16 cellular contexts compared by ENCODE assay signal in the genomic region with DNA sequence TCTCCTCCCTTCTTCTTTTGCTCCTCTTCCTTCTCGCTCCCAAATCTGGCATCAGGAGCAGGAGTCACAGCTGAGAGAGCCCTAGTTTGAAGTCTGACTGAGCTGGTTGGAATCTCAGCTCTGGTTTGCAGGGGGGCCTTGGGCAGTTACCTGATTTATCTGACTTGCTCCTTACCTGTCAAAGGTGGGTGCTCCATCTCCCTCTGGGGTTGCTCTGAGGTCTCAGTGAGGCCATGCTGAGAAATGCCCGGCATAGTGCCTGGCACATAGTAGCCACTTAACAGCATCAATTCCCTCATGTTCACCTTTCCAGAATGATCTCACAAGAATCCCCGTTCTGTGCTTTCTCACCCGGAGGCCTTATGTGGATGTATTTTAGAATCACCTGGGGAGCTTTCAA.
A peak's percentile ranks its signal among the peaks of the same experiment; 100 is the strongest.
DNase-seq lines count a peak whose midpoint lies in the region; ATAC-seq and TF ChIP-seq lines count a peak whose summit lies in the region.
"Had no signal": no experiment of that assay in that cellular context is flagged by ENCODE, and none has a peak within 500 bp of the region (broad histone marks: within the 10 kb centered on the region; RNA-seq: fewer than 3 reads in every experiment).

No MANE protein-coding gene starts in this region.

- DNase-seq in ascending aorta (ENCODE audit: low spot score in 2 of 2) (no peak), endothelial cell (ENCODE audit: low spot score) (no peak), osteocyte (ENCODE audit: extremely low spot score, unreplicated experiment) (peak; percentile 40), thyroid gland (peak in 1 of 2 donors; percentile 15), MCF 10A (ENCODE audit: unreplicated experiment) (no peak)
- DNase-seq: Caco-2; CD4-positive, CD25-positive, alpha-beta regulatory T cell; CD8-positive, alpha-beta T cell; DMS153; DND-41; GM23248; H7; HCEC 1CT had no signal

- H3K27ac Mint-ChIP-seq in endothelial cell (ENCODE audit: unreplicated experiment) (peak overlapping the region; percentile 64), osteocyte (ENCODE audit: unreplicated experiment) (no peak overlapping the region), MCF 10A (ENCODE audit: low read depth, unreplicated experiment) (no peak overlapping the region)
- H3K27ac Mint-ChIP-seq: CD4-positive, CD25-positive, alpha-beta regulatory T cell; CD8-positive, alpha-beta T cell had no signal

- H3K9me3 Mint-ChIP-seq in endothelial cell (ENCODE audit: unreplicated experiment) (no peaks in the 10 kb centered on the region), osteocyte (ENCODE audit: unreplicated experiment) (no peaks in the 10 kb centered on the region), MCF 10A (ENCODE audit: unreplicated experiment) (no peaks in the 10 kb centered on the region)
- H3K9me3 Mint-ChIP-seq: CD8-positive, alpha-beta T cell had no signal

- TF ChIP-seq POLR2A in thyroid gland (IDR thresholded peaks at IDR 0.05) = no peak

- H3K4me1 ChIP-seq in ascending aorta = peaks cover 0 to 13% of the 10 kb centered on the region in 2 donors
- H3K4me1 ChIP-seq in thyroid gland = peaks cover 12 to 30% of the 10 kb centered on the region in 2 donors

- 88 to 93% methylated on average over 4 of the region's 4 CpGs for WGBS in thyroid gland, 2 donors

- no peak for ATAC-seq in GM19324 (IDR thresholded peaks at IDR 0.05; ENCODE audit: low FRiP score, unreplicated experiment)
- ATAC-seq: CD8-positive, alpha-beta T cell had no signal

- H3K4me1 Mint-ChIP-seq in endothelial cell (ENCODE audit: unreplicated experiment) (peaks cover 75% of the 10 kb centered on the region), osteocyte (ENCODE audit: unreplicated experiment) (no peaks in the 10 kb centered on the region), MCF 10A (ENCODE audit: insufficient read depth, unreplicated experiment) (no peaks in the 10 kb centered on the region)
- H3K4me1 Mint-ChIP-seq: CD4-positive, CD25-positive, alpha-beta regulatory T cell had no signal

- POLR2A ChIA-PET in MCF 10A (lab: Yijun Ruan, JAX) = no interaction called here

- H3K27me3 ChIP-seq in ascending aorta (no peaks in the 10 kb centered on the region), thyroid gland (no peaks in the 10 kb centered on the region)
- H3K27me3 ChIP-seq: BLaER1 had no signal

- no TSS peak for BruUV-seq in MCF 10A (replicated peaks; lab: Mats Ljungman, UMichigan)

- intact Hi-C loops in ascending aorta (cut with DNase I) (loop anchor here (5.0 kb wide), 2 partner anchors 72 to 203 kb away; no protein-coding TSS in a partner anchor), thyroid gland (cut with DNase I) (no loop called here), MCF 10A (cut with micrococcal nuclease) (no loop called here)

- CTCF ChIA-PET in MCF 10A (lab: Yijun Ruan, JAX) = interaction anchor here (0.5 to 0.7 kb wide), 3 partner anchors 280 to 1496 kb away, joined by 3 to 4 read pairs (median 3); no protein-coding TSS in a partner anchor

- H3K27ac ChIP-seq in ascending aorta = peak overlapping the region; percentile 53 to 74
- peak overlapping the region; percentile 22 to 50 (median 36) for H3K27ac ChIP-seq in thyroid gland
- H3K27ac ChIP-seq: BLaER1, C4-2B, GM23248 had no signal

- TF ChIP-seq CTCF in ascending aorta (IDR thresholded peaks at IDR 0.05) (no peak), endothelial cell (IDR thresholded peaks at IDR 0.05; ENCODE audit: unreplicated experiment) (no peak), osteocyte (IDR thresholded peaks at IDR 0.05) (no peak), thyroid gland (IDR thresholded peaks at IDR 0.05) (no peak), MCF 10A (IDR thresholded peaks at IDR 0.05; ENCODE audit: unreplicated experiment) (no peak)

- peaks cover 24% of the 10 kb centered on the region for H3K27me3 Mint-ChIP-seq in endothelial cell (ENCODE audit: unreplicated experiment)
- H3K27me3 Mint-ChIP-seq in osteocyte (ENCODE audit: unreplicated experiment) = peaks cover 52% of the 10 kb centered on the region
- peaks cover 100% of the 10 kb centered on the region for H3K27me3 Mint-ChIP-seq in MCF 10A (ENCODE audit: insufficient read depth, unreplicated experiment)

- no peak overlapping the region for H3K4me3 ChIP-seq in ascending aorta
- H3K4me3 ChIP-seq in thyroid gland (replicated peaks in 1 of 3) = no peak overlapping the region
- H3K4me3 ChIP-seq: BLaER1, GM23248 had no signal

- H3K36me3 ChIP-seq in ascending aorta (peaks cover 21 to 31% of the 10 kb centered on the region in 2 donors), thyroid gland (peaks cover 14% of the 10 kb centered on the region in 2 donors)
- H3K36me3 ChIP-seq: BLaER1 had no signal

- H3K36me3 Mint-ChIP-seq in endothelial cell (ENCODE audit: low read depth, unreplicated experiment) (peaks cover 89% of the 10 kb centered on the region), osteocyte (ENCODE audit: unreplicated experiment) (no peaks in the 10 kb centered on the region), MCF 10A (ENCODE audit: insufficient read depth, unreplicated experiment) (no peaks in the 10 kb centered on the region)
- H3K36me3 Mint-ChIP-seq: CD4-positive, CD25-positive, alpha-beta regulatory T cell; CD8-positive, alpha-beta T cell had no signal

- H3K9me3 ChIP-seq in ascending aorta = no peaks in the 10 kb centered on the region
- no peaks in the 10 kb centered on the region for H3K9me3 ChIP-seq in thyroid gland
- H3K9me3 ChIP-seq: BLaER1, Caco-2 had no signal

- H3K4me3 Mint-ChIP-seq in endothelial cell (ENCODE audit: unreplicated experiment) (peak overlapping the region; percentile 81), osteocyte (ENCODE audit: unreplicated experiment) (no peak overlapping the region), MCF 10A (ENCODE audit: unreplicated experiment) (no peak overlapping the region)
- H3K4me3 Mint-ChIP-seq: CD4-positive, CD25-positive, alpha-beta regulatory T cell; CD8-positive, alpha-beta T cell had no signal
